In genomic region chr2:60581461-60582282, GRCh38 we compare ENCODE assay signal across 1 cellular context.
TF ChIP-seq lines count a peak whose summit lies in the region.

No MANE protein-coding gene starts in this region.

TF ChIP-seq in H1, 55 proteins besides CTCF, POLR2A, EP300 and RAD21 (continued from another document):
- no peak for TF ChIP-seq CHD7 (IDR thresholded peaks at IDR 0.05; ENCODE audit: insufficient replicate concordance, low read length)
- TF ChIP-seq KDM4A (IDR thresholded peaks at IDR 0.05; ENCODE audit: low read depth, low read length, severe bottlenecking), result peak; percentile 91
- TF ChIP-seq SUZ12 (IDR thresholded peaks at IDR 0.05; ENCODE audit: low read length), result peak; percentile 44; the same call in 1 of the 2 replicates
- TF ChIP-seq NRF1 (IDR thresholded peaks at IDR 0.05; ENCODE audit: low read depth, low read length), result no peak
- TF ChIP-seq MAX (IDR thresholded peaks at IDR 0.05), result peak; percentile 44; the same call in 1 of the 2 replicates
- TF ChIP-seq CTBP2 (IDR thresholded peaks at IDR 0.05; ENCODE audit: borderline replicate concordance, insufficient read depth, insufficient read length, low read length), result peak; percentile 45
- peak in 1 of 2 experiments; percentile 94; a peak in 1 of 4 replicates for TF ChIP-seq HDAC2 (IDR thresholded peaks at IDR 0.05; ENCODE audit: borderline replicate concordance in 1 of 2, low read depth in 2 of 2, low read length in 2 of 2)
- peak; percentile 60 for TF ChIP-seq BACH1 (IDR thresholded peaks at IDR 0.05; ENCODE audit: low read length)
- TF ChIP-seq CBX8 (IDR thresholded peaks at IDR 0.05; ENCODE audit: borderline replicate concordance, low read depth, low read length), result no peak
- TF ChIP-seq JUND (IDR thresholded peaks at IDR 0.05; ENCODE audit: low read length), result no peak
- no peak for TF ChIP-seq CHD2 (IDR thresholded peaks at IDR 0.05; ENCODE audit: low read length)
- 0 out of 2 replicates have a peak, but pooled peaks have one; percentile 37 for TF ChIP-seq RBBP5 (IDR thresholded peaks at IDR 0.05; ENCODE audit: borderline replicate concordance, low read depth, low read length)
